In the genomic region with DNA sequence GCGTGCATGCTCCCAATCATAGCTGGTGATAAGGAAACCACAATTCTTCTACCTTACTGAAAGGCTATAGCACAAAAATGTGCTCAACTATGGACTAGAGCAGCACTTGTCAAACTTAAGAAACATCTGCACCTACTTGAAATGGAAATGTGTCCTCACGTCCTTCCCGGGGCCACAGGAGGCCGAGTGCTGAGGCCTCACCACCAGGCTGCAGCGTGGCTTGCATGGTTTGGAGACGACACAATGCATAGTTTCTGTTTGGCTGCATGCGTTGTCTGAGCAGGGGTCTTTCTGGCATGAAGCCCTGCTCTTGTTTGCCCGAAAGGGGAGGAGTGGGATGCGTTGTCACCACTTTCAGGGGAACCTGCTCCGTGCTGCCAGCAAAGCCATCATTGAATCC, we compare ENCODE assay signal across 13 cellular contexts.
DNase-seq lines count a peak whose midpoint lies in the region; ATAC-seq and TF ChIP-seq lines count a peak whose summit lies in the region.
"Had no signal": no experiment of that assay in that cellular context is flagged by ENCODE, and none has a peak within 500 bp of the region (broad histone marks: within the 10 kb centered on the region; RNA-seq: fewer than 3 reads in every experiment).

No MANE protein-coding gene starts in this region.

- ATAC-seq in sciatic nerve (no peak), GM18909 (IDR thresholded peaks at IDR 0.05; ENCODE audit: poor library complexity, unreplicated experiment) (no peak)
- ATAC-seq: CD8-positive, alpha-beta T cell had no signal

- no peak overlapping the region for H3K4me3 Mint-ChIP-seq in brain
- peak overlapping the region in 1 of 3 experiments; percentile 16 for H3K4me3 Mint-ChIP-seq in nephron
- H3K4me3 Mint-ChIP-seq: B cell; CD8-positive, alpha-beta T cell had no signal

- intact Hi-C loops in sciatic nerve (cut with DNase I), result no loop called here

- DNase-seq in NCI-H1092 treated with DMSO at 0.1 percent for 48 hours (lab: John Stamatoyannopoulos, UW) (peak; percentile 14), NCI-H1092 (lab: John Stamatoyannopoulos, UW) (no peak), sciatic nerve (ENCODE audit: low spot score) (peak; percentile 55), GM19240 (ENCODE audit: insufficient read length, low spot score) (no peak), iPS-NIHi11 (ENCODE audit: low spot score) (no peak)
- DNase-seq: 8988T; Calu3; CD8-positive, alpha-beta T cell; HCEC 1CT had no signal

- no peak for TF ChIP-seq CTCF in brain (conservative IDR thresholded peaks at IDR 0.05)
- no peak for TF ChIP-seq CTCF in nephron (IDR thresholded peaks at IDR 0.05; ENCODE audit: unreplicated experiment in 3 of 3)

- H3K36me3 Mint-ChIP-seq in brain (no peaks in the 10 kb centered on the region), nephron (ENCODE audit: low read depth) (peaks cover 9% of the 10 kb centered on the region)
- H3K36me3 Mint-ChIP-seq: CD8-positive, alpha-beta T cell had no signal

- H3K27ac Mint-ChIP-seq in brain (peak overlapping the region; percentile 4 to 63 (median 22)), nephron (peak overlapping the region in 2 of 3 experiments; percentile 66 to 70)
- H3K27ac Mint-ChIP-seq: B cell; CD8-positive, alpha-beta T cell had no signal

- H3K4me1 Mint-ChIP-seq in brain (peaks cover 44% of the 10 kb centered on the region), nephron (peaks cover 60% of the 10 kb centered on the region)
- H3K4me1 Mint-ChIP-seq: B cell had no signal

- H3K9me3 Mint-ChIP-seq in brain (peaks cover 12 to 26% (median 19%) of the 10 kb centered on the region in 5 experiments), nephron (peaks cover 17% of the 10 kb centered on the region)

- H3K27me3 Mint-ChIP-seq in brain, result peaks cover 8% of the 10 kb centered on the region
- peaks cover 5% of the 10 kb centered on the region for H3K27me3 Mint-ChIP-seq in nephron (ENCODE audit: low read depth)
- H3K27me3 Mint-ChIP-seq: B cell had no signal

Comparison
In these comparisons a context has a peak if more than half of its experiments do, and no peak if none do; other contexts are left out.
1. DNase-seq: peak in NCI-H1092 treated with DMSO at 0.1 percent for 48 hours (single experiment) and sciatic nerve (single experiment); none in NCI-H1092 (single experiment), GM19240 (single experiment) and iPS-NIHi11 (single experiment).